ENCODE assay signal across 1 cellular context in the genomic region with DNA sequence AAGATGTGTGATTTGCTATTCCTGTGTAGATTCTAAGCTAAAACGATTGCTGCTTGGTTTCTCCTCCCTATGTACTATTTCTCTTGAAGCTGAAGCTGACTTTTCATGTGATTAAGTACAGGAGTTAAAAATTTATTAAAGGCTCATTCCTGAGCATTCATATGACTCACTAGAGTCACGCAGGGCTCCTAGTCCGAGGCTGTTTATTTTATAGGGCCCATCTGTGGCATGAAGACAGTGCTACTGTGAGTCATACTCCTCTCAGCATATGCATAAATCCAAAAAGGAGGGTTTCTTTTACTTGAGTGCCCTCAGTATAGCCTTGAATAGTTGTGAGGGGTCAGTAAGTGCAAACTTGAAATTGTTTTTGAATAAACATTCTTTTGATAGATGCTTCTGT.
TF ChIP-seq lines count a peak whose summit lies in the region.

No MANE protein-coding gene starts in this region.

TF ChIP-seq in A549, 52 proteins besides CTCF, POLR2A, EP300 and RAD21 (continued from another document):
- TF ChIP-seq, protein P1, sequence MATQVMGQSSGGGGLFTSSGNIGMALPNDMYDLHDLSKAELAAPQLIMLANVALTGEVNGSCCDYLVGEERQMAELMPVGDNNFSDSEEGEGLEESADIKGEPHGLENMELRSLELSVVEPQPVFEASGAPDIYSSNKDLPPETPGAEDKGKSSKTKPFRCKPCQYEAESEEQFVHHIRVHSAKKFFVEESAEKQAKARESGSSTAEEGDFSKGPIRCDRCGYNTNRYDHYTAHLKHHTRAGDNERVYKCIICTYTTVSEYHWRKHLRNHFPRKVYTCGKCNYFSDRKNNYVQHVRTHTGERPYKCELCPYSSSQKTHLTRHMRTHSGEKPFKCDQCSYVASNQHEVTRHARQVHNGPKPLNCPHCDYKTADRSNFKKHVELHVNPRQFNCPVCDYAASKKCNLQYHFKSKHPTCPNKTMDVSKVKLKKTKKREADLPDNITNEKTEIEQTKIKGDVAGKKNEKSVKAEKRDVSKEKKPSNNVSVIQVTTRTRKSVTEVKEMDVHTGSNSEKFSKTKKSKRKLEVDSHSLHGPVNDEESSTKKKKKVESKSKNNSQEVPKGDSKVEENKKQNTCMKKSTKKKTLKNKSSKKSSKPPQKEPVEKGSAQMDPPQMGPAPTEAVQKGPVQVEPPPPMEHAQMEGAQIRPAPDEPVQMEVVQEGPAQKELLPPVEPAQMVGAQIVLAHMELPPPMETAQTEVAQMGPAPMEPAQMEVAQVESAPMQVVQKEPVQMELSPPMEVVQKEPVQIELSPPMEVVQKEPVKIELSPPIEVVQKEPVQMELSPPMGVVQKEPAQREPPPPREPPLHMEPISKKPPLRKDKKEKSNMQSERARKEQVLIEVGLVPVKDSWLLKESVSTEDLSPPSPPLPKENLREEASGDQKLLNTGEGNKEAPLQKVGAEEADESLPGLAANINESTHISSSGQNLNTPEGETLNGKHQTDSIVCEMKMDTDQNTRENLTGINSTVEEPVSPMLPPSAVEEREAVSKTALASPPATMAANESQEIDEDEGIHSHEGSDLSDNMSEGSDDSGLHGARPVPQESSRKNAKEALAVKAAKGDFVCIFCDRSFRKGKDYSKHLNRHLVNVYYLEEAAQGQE (IDR thresholded peaks at IDR 0.05) = no peak
- TF ChIP-seq CHD4 (IDR thresholded peaks at IDR 0.05; ENCODE audit: borderline replicate concordance) (no peak), JUN (IDR thresholded peaks at IDR 0.05) (peak; percentile 54 to 81; a peak in 4 of 5 replicates), KDM1A (IDR thresholded peaks at IDR 0.05; ENCODE audit: low read depth) (no peak), ESRRA (IDR thresholded peaks at IDR 0.05; ENCODE audit: borderline replicate concordance, low read length) (no peak), RFX5 (IDR thresholded peaks at IDR 0.05) (no peak), HOXB13 (CRISPR knock-in tag; IDR thresholded peaks at IDR 0.05; ENCODE audit: low read depth) (no peak), HEYL (CRISPR knock-in tag; IDR thresholded peaks at IDR 0.05) (no peak), RARB (CRISPR knock-in tag; IDR thresholded peaks at IDR 0.05) (no peak), FOSL2 (IDR thresholded peaks at IDR 0.05) (peak; percentile 90), FOSL2 (CRISPR knock-in tag; IDR thresholded peaks at IDR 0.05) (peak; percentile 97), ZNF302 (CRISPR knock-in tag; IDR thresholded peaks at IDR 0.05) (no peak), MAFK (IDR thresholded peaks at IDR 0.05; ENCODE audit: partially characterized antibody) (no peak), SMC3 (IDR thresholded peaks at IDR 0.05) (peak; percentile 33; the same call in 2 of the 3 replicates), BHLHE40 (IDR thresholded peaks at IDR 0.05; ENCODE audit: low read depth, low read length) (no peak), HOXB5 (CRISPR knock-in tag; IDR thresholded peaks at IDR 0.05) (no peak), TFCP2L1 (CRISPR knock-in tag; IDR thresholded peaks at IDR 0.05) (no peak), NFE2L2 (conservative IDR thresholded peaks at IDR 0.05; ENCODE audit: low read length) (no peak), CBX8 (IDR thresholded peaks at IDR 0.05) (no peak), HDAC2 (IDR thresholded peaks at IDR 0.05) (no peak), EHF (CRISPR knock-in tag; IDR thresholded peaks at IDR 0.05) (no peak), RNF2 (IDR thresholded peaks at IDR 0.05; ENCODE audit: borderline replicate concordance, low read depth) (no peak), NPAS2 (CRISPR knock-in tag; IDR thresholded peaks at IDR 0.05; ENCODE audit: borderline replicate concordance) (no peak), PHF8 (IDR thresholded peaks at IDR 0.05; ENCODE audit: borderline replicate concordance, low read depth) (no peak)
- TF ChIP-seq, protein P2, sequence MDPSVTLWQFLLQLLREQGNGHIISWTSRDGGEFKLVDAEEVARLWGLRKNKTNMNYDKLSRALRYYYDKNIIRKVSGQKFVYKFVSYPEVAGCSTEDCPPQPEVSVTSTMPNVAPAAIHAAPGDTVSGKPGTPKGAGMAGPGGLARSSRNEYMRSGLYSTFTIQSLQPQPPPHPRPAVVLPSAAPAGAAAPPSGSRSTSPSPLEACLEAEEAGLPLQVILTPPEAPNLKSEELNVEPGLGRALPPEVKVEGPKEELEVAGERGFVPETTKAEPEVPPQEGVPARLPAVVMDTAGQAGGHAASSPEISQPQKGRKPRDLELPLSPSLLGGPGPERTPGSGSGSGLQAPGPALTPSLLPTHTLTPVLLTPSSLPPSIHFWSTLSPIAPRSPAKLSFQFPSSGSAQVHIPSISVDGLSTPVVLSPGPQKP (IDR thresholded peaks at IDR 0.05; ENCODE audit: low read depth, low read length) = no peak
- TF ChIP-seq, protein P3, sequence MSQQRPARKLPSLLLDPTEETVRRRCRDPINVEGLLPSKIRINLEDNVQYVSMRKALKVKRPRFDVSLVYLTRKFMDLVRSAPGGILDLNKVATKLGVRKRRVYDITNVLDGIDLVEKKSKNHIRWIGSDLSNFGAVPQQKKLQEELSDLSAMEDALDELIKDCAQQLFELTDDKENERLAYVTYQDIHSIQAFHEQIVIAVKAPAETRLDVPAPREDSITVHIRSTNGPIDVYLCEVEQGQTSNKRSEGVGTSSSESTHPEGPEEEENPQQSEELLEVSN (IDR thresholded peaks at IDR 0.05; ENCODE audit: borderline replicate concordance, low read depth) = no peak
- TF ChIP-seq, protein P4, sequence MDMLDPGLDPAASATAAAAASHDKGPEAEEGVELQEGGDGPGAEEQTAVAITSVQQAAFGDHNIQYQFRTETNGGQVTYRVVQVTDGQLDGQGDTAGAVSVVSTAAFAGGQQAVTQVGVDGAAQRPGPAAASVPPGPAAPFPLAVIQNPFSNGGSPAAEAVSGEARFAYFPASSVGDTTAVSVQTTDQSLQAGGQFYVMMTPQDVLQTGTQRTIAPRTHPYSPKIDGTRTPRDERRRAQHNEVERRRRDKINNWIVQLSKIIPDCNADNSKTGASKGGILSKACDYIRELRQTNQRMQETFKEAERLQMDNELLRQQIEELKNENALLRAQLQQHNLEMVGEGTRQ (IDR thresholded peaks at IDR 0.05) = no peak
- TF ChIP-seq, protein P5, sequence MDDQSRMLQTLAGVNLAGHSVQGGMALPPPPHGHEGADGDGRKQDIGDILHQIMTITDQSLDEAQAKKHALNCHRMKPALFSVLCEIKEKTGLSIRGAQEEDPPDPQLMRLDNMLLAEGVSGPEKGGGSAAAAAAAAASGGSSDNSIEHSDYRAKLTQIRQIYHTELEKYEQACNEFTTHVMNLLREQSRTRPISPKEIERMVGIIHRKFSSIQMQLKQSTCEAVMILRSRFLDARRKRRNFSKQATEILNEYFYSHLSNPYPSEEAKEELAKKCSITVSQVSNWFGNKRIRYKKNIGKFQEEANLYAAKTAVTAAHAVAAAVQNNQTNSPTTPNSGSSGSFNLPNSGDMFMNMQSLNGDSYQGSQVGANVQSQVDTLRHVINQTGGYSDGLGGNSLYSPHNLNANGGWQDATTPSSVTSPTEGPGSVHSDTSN (IDR thresholded peaks at IDR 0.05) = no peak
TF ChIP-seq in A549: peak in this region for 9.
